In the genomic region with DNA sequence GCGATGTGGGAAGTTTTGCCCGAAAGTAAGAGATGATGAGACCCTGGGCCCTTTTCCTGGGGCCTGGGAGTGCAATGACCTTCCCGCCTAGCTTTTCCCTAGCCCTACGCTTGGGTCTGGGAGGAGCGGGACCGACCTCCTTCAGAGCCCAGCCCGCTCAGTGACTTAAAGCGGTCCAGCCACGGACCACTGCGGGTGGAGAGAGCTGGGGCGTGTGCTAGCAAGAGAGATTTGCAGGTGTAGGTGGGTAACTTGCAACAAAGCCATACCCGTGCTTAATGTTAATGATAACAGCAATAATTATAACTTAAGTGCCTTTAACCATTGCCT, we compare ENCODE assay signal across 8 cellular contexts. TPM values are rescaled to one million over a fixed set of nuclear protein-coding genes. Genes with fewer than 3 reads are reported as not detected.
DNase-seq lines count a peak whose midpoint lies in the region; ATAC-seq and TF ChIP-seq lines count a peak whose summit lies in the region.

No MANE protein-coding gene starts in this region.

- DNase-seq in A673 (ENCODE audit: low spot score) (no peak), lower lobe of right lung (no peak), T1000 (lab: John Stamatoyannopoulos, UW) (no peak), SKM-1 treated with dmso at 0.1 percent for 144 hours (lab: John Stamatoyannopoulos, UW; ENCODE audit: unreplicated experiment) (no peak), posterior cingulate gyrus (no peak)

- H3K36me3 Mint-ChIP-seq in brain: no peaks in the 10 kb centered on the region

- H3K27ac ChIP-seq in A673 (ENCODE audit: low read depth, low read length, poor library complexity, severe bottlenecking): no peak overlapping the region
- peak overlapping the region; percentile 86 for H3K27ac ChIP-seq in lower lobe of right lung

- H3K9me3 ChIP-seq in A673 (ENCODE audit: low read depth, low read length, poor library complexity, severe bottlenecking): no peaks in the 10 kb centered on the region
- no peaks in the 10 kb centered on the region for H3K9me3 ChIP-seq in lower lobe of right lung

- ATAC-seq in GM19351 (IDR thresholded peaks at IDR 0.05; ENCODE audit: unreplicated experiment) (peak; percentile 34), HG03432 (IDR thresholded peaks at IDR 0.05; ENCODE audit: unreplicated experiment) (peak; percentile 38), lower lobe of right lung (peak; percentile 51 to 57)

- peaks cover 39% of the 10 kb centered on the region for H3K4me1 Mint-ChIP-seq in brain

- H3K4me3 ChIP-seq in A673 (ENCODE audit: low read depth, low read length, poor library complexity, severe bottlenecking) (peak overlapping the region; percentile 68), lower lobe of right lung (peak overlapping the region; percentile 77)

- no peaks in the 10 kb centered on the region for H3K9me3 Mint-ChIP-seq in brain

- peaks cover 3% of the 10 kb centered on the region for H3K4me1 ChIP-seq in A673 (ENCODE audit: insufficient read depth, low read length, poor library complexity, severe bottlenecking)
- peaks cover 8% of the 10 kb centered on the region for H3K4me1 ChIP-seq in lower lobe of right lung

- peak overlapping the region; percentile 88 to 97 (median 90) for H3K4me3 Mint-ChIP-seq in brain

- TF ChIP-seq CTCF in A673 (conservative IDR thresholded peaks at IDR 0.05; ENCODE audit: low read depth, low read length): no peak
- TF ChIP-seq CTCF in brain (conservative IDR thresholded peaks at IDR 0.05): peak; percentile 13 to 52
- no peak for TF ChIP-seq CTCF in lower lobe of right lung (IDR thresholded peaks at IDR 0.05)

- no TSS peak for BruUV-seq in A673 (replicated peaks; lab: Mats Ljungman, UMichigan)

- H3K27ac Mint-ChIP-seq in brain: peak overlapping the region; percentile 12 to 95 (median 81)

- H3K27me3 ChIP-seq in A673 (replicated peaks; ENCODE audit: insufficient read depth, low read depth, low read length, poor library complexity): no peaks in the 10 kb centered on the region
- no peaks in the 10 kb centered on the region for H3K27me3 ChIP-seq in lower lobe of right lung (ENCODE audit: low read depth)

- CTCF ChIA-PET in A673 (lab: Charles Lee): interaction anchor here (0.7 to 1.3 kb wide), 6 partner anchors 9 to 428 kb away, joined by 4 to 13 read pairs (median 4); no protein-coding TSS in a partner anchor

- H3K36me3 ChIP-seq in A673 (ENCODE audit: insufficient read depth, low read length, poor library complexity, severe bottlenecking) (no peaks in the 10 kb centered on the region), lower lobe of right lung (no peaks in the 10 kb centered on the region)

- intact Hi-C loops in A673 (cut with micrococcal nuclease; ENCODE audit: unreplicated experiment) (loop anchor here (2.0 kb wide), 1 partner anchor 422 kb away; no protein-coding TSS in a partner anchor), lower lobe of right lung (cut with DNase I) (no loop called here), posterior cingulate gyrus (cut with DNase I) (loop anchor here (1.0 to 10.0 kb wide), 2 partner anchors 314 to 421 kb away; no protein-coding TSS in a partner anchor)

- H3K27me3 Mint-ChIP-seq in brain: peaks cover 11% of the 10 kb centered on the region

- POLR2A ChIA-PET in A673 (lab: Charles Lee; ENCODE audit: low non-redundant PET): no interaction called here

RNA-seq across cellular contexts. Expression of gene PDE5A, which starts 0.5 kb away (rescaled TPM):
- total RNA-seq in A673 (2021) (1.2 TPM in 2 replicates), lower lobe of right lung (39.8 TPM)
- polyA plus RNA-seq in brain (ENCODE audit: insufficient read depth, low read depth, low replicate concordance): 8.9 TPM

Comparison
In these comparisons a context has a peak if more than half of its experiments do, and no peak if none do; other contexts are left out.
1. CTCF ChIP-seq: peak in brain (2 of 2); none in A673 (single experiment) and lower lobe of right lung (single experiment).
2. RNA of gene PDE5A, which starts 0.5 kb away (total RNA-seq): 39.8 TPM in lower lobe of right lung (single experiment); 1.2 TPM in A673; every median in the first group is over 10 times any median in the second.
3. Peak in every context shown above with its lines, with median percentiles within 50 percentile points of each other: ATAC-seq.